8 cellular contexts compared by ENCODE assay signal in the genomic region with DNA sequence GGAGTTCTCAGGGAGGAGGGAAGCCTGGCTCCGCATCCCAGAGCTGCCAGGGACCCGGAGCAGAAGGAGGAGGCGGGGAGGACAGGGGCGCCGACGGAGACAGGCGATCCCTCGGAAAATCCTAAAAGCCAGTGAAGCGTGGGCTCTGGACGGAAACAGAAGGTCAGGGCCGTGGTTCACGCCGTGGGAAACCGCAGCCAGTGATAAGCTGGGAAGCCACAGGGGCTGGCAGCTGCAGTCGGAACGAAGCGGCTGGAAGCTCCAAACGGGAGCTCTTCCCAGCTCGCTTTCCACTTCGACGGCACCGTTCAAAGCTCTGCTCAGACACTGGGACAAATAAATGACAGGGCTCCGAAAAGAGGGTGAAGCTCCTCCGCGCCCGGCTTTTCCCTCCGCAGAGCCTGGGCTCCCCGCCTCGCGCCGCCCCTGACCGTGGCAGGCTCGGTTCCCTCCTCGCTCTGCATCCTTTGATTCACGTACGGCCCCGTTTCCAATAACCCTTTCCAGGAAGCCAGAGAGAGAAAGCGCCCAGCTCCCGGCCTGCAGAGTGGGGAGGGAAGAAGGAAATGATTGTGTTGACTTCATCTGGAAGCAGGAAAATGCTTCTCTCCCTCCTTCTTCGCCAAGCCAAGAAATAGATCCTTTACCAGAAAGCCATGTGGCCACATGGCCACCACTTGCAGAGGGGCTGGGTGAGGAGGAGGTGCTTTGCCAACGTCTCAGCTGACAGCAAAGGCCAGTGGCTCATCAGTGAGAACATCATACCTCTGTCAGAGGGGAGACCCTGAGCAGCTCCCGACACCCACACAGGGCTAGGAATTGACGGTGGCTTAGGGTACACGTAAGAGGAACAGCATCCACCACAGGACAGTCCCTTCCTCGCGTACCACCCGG. TPM values are rescaled to one million over a fixed set of nuclear protein-coding genes. Genes with fewer than 3 reads are reported as not detected.
A peak's percentile ranks its signal among the peaks of the same experiment; 100 is the strongest.
DNase-seq lines count a peak whose midpoint lies in the region; ATAC-seq and TF ChIP-seq lines count a peak whose summit lies in the region.

No MANE protein-coding gene starts in this region.

- no peaks in the 10 kb centered on the region for H3K36me3 Mint-ChIP-seq in endodermal cell (ENCODE audit: low read depth)

- peaks cover 36% of the 10 kb centered on the region for H3K27me3 Mint-ChIP-seq in endodermal cell (ENCODE audit: insufficient read depth)

- no peak overlapping the region for H3K27ac Mint-ChIP-seq in endodermal cell

- peaks cover 12% of the 10 kb centered on the region for H3K4me1 Mint-ChIP-seq in endodermal cell

- H3K27me3 ChIP-seq in endodermal cell (ENCODE audit: control insufficient read depth, insufficient read depth, low read length, poor library complexity, severe bottlenecking) (peaks cover 21% of the 10 kb centered on the region), mucosa of stomach (ENCODE audit: control insufficient read depth, insufficient read depth, low read length) (peaks cover 15% of the 10 kb centered on the region), aorta (ENCODE audit: control insufficient read depth in 1 of 2, insufficient read depth in 2 of 2, low read length in 1 of 2) (no peaks in the 10 kb centered on the region)

- intact Hi-C loops in aorta (cut with DNase I): loop anchor here in 1 of 2 donors (1.0 to 10.0 kb wide), 2 partner anchors 301 to 396 kb away; no protein-coding TSS in a partner anchor

- peaks cover 2% of the 10 kb centered on the region; the same call in 1 of the 2 replicates for H3K4me1 ChIP-seq in ES-I3 (ENCODE audit: insufficient read depth, low read length)
- H3K4me1 ChIP-seq in endodermal cell (ENCODE audit: control insufficient read depth, insufficient read depth, low read length): no peaks in the 10 kb centered on the region
- H3K4me1 ChIP-seq in mucosa of stomach (ENCODE audit: control insufficient read depth, insufficient read depth, low read length): peaks cover 18% of the 10 kb centered on the region
- no peaks in the 10 kb centered on the region for H3K4me1 ChIP-seq in aorta (ENCODE audit: control insufficient read depth in 1 of 2, insufficient read depth in 2 of 2, low read length in 2 of 2)

- H3K9me3 ChIP-seq in ES-I3 (ENCODE audit: control insufficient read depth, insufficient read depth, low read length) (no peaks in the 10 kb centered on the region), endodermal cell (ENCODE audit: control insufficient read depth, low read length) (no peaks in the 10 kb centered on the region), mucosa of stomach (ENCODE audit: control insufficient read depth, low read length) (no peaks in the 10 kb centered on the region), aorta (ENCODE audit: control insufficient read depth, low read length) (no peaks in the 10 kb centered on the region)

- no peak for TF ChIP-seq CTCF in endodermal cell (conservative IDR thresholded peaks at IDR 0.05)

- ATAC-seq in aorta (ENCODE audit: low FRiP score) (peak; percentile 55), HG02970 (IDR thresholded peaks at IDR 0.05; ENCODE audit: low FRiP score, unreplicated experiment) (no peak)

- H3K4me3 ChIP-seq in endodermal cell (ENCODE audit: low read length) (peak overlapping the region; percentile 51), mucosa of stomach (ENCODE audit: low read length) (peak overlapping the region; percentile 44), aorta (ENCODE audit: low read length in 2 of 2) (no peak overlapping the region)

- H3K27ac ChIP-seq in endodermal cell (ENCODE audit: low read depth, low read length) (no peak overlapping the region), aorta (ENCODE audit: low read depth in 1 of 2, low read length in 2 of 2) (no peak overlapping the region)

- WGBS in endodermal cell (ENCODE audit: insufficient coverage in 1 of 2, insufficient read length in 1 of 2), 2 experiments: 30 to 44% methylated on average over 13 to 47 of the region's 47 CpGs
- WGBS in aorta, 2 donors: 9 to 10% methylated on average over 47 of the region's 47 CpGs

- peak overlapping the region; percentile 49; the same call in 1 of the 2 replicates for H3K9ac ChIP-seq in ES-I3 (ENCODE audit: low read depth, low read length)
- no peak overlapping the region for H3K9ac ChIP-seq in endodermal cell (ENCODE audit: extremely low read depth, low read length, poor library complexity, severe bottlenecking)
- peak overlapping the region; percentile 60 for H3K9ac ChIP-seq in mucosa of stomach (ENCODE audit: low read length)

- peak overlapping the region; percentile 51 for H3K4me3 Mint-ChIP-seq in endodermal cell

- H3K36me3 ChIP-seq in ES-I3 (ENCODE audit: insufficient read depth, low read length) (no peaks in the 10 kb centered on the region), endodermal cell (ENCODE audit: control insufficient read depth, insufficient read depth, low read length) (no peaks in the 10 kb centered on the region), mucosa of stomach (ENCODE audit: control insufficient read depth, insufficient read depth, low read length) (no peaks in the 10 kb centered on the region), aorta (ENCODE audit: control insufficient read depth in 1 of 2, insufficient read depth in 2 of 2, low read length in 1 of 2) (no peaks in the 10 kb centered on the region)

- H3K9me3 Mint-ChIP-seq in endodermal cell: no peaks in the 10 kb centered on the region

- peak; percentile 48 for DNase-seq in OCI-M1 (lab: John Stamatoyannopoulos, UW)
- DNase-seq in endodermal cell: peak; percentile 70
- DNase-seq in aorta: peak; percentile 55 to 79
- DNase-seq in activated CD4-positive, alpha-beta T cell treated with anti-CD3 and anti-CD28 coated beads for 4 hours: no peak
- DNase-seq in stimulated activated CD4-positive, alpha-beta T cell treated with anti-CD3 and anti-CD28 coated beads, Interleukin-2, amount 100 ng/mL, for 48 hours: no peak

RNA-seq across cellular contexts. Expression of gene ADRB1, which starts 57.4 kb away (rescaled TPM):
- total RNA-seq in endodermal cell (not detected), aorta (under 1 TPM; 0.12 to 0.19 TPM)
- polyA plus RNA-seq in endodermal cell (2013, experiment 1 of 2): 0.11 TPM
- polyA plus RNA-seq in endodermal cell (2013, experiment 2 of 2): not detected
- polyA plus RNA-seq in aorta: not detected

Comparison
In these comparisons a context has a peak if more than half of its experiments do, and no peak if none do; other contexts are left out.
1. DNase-seq: peak in OCI-M1 (single experiment), endodermal cell (single experiment) and aorta (2 of 2); none in activated CD4-positive, alpha-beta T cell treated with anti-CD3 and anti-CD28 coated beads for 4 hours (0 of 2) and stimulated activated CD4-positive, alpha-beta T cell treated with anti-CD3 and anti-CD28 coated beads, Interleukin-2, amount 100 ng/mL, for 48 hours (0 of 2).
2. H3K4me3 ChIP-seq: peak in endodermal cell (single experiment) and mucosa of stomach (single experiment); none in aorta (0 of 2).